8 cellular contexts compared by ENCODE assay signal in the genomic region with DNA sequence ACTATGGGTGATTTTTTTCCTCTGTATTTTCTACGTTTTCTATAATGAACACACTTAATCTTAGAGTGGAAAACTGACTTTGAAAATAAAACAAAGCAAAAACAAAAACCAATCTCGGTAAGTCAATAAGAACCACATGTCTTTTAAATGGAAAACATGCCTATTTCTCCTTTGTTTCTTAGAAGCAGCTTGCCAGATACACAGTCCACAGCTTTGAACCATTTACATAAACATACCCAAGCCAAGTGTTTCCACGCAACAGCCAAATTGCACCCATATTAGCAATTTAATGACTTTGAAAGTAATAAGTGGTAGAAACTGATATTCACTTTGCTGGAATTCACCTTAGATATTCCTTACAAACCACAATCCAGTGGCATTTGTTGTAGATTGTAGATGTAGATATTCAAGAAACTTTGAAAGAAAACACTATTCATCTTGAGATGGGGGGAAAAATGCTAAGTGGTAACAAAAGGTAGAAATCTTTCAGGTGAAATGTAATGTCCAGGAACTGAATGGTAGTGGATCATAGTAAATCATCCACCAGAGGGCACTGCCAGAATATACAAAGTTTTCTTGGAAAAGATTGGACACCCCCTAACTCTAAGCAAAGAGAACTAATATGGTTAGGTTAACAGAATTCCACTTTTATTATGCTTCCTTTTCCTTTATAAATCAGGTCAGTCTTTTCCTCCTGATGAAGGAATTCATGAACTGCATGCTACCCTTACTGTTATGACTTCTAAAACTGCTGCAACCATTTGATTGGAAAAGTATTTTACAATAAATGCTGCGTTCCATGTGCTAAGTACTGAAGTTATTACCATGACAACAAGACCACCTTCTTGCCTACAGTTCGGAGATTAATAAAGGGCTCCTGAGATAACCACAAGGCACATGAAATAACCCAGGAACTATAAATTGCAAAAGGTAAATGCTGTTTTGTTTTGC.
DNase-seq lines count a peak whose midpoint lies in the region; ATAC-seq and TF ChIP-seq lines count a peak whose summit lies in the region.

No MANE protein-coding gene starts in this region.

- peak overlapping the region; percentile 2 for H3K27ac ChIP-seq in colonic mucosa

- H3K36me3 Mint-ChIP-seq in Caco-2 (ENCODE audit: insufficient read depth, unreplicated experiment): no peaks in the 10 kb centered on the region
- no peaks in the 10 kb centered on the region for H3K36me3 Mint-ChIP-seq in naive thymus-derived CD8-positive, alpha-beta T cell

- H3K4me1 ChIP-seq in Caco-2 (no peaks in the 10 kb centered on the region), colonic mucosa (no peaks in the 10 kb centered on the region)

- no peaks in the 10 kb centered on the region for H3K4me1 Mint-ChIP-seq in Caco-2 (ENCODE audit: low read depth, unreplicated experiment)
- H3K4me1 Mint-ChIP-seq in naive thymus-derived CD8-positive, alpha-beta T cell: no peaks in the 10 kb centered on the region

- H3K4me3 Mint-ChIP-seq in Caco-2 (ENCODE audit: unreplicated experiment): no peak overlapping the region
- no peak overlapping the region for H3K4me3 Mint-ChIP-seq in naive thymus-derived CD8-positive, alpha-beta T cell

- POLR2A ChIA-PET in Caco-2 (lab: Charles Lee): no interaction called here
- POLR2A ChIA-PET in naive thymus-derived CD8-positive, alpha-beta T cell (lab: Charles Lee): no interaction called here

- BruUV-seq in Caco-2 (replicated peaks; lab: Mats Ljungman, UMichigan): no TSS peak

- H3K27me3 Mint-ChIP-seq in Caco-2 (ENCODE audit: insufficient read depth, unreplicated experiment): peaks cover 3% of the 10 kb centered on the region
- peaks cover 3 to 8% (median 4%) of the 10 kb centered on the region in 5 donors for H3K27me3 Mint-ChIP-seq in naive thymus-derived CD8-positive, alpha-beta T cell

- H3K9me3 Mint-ChIP-seq in Caco-2 (ENCODE audit: unreplicated experiment): no peaks in the 10 kb centered on the region
- no peaks in the 10 kb centered on the region for H3K9me3 Mint-ChIP-seq in naive thymus-derived CD8-positive, alpha-beta T cell

- H3K9ac ChIP-seq in colonic mucosa (ENCODE audit: low read depth in 2 of 2, low read length in 2 of 2): no peak overlapping the region

- no peak overlapping the region for H3K4me3 ChIP-seq in Caco-2 (ENCODE audit: low read depth, low read length)
- no peak overlapping the region for H3K4me3 ChIP-seq in colonic mucosa

- TF ChIP-seq CTCF in Caco-2 (IDR thresholded peaks at IDR 0.05; ENCODE audit: insufficient read depth in 1 of 2, low read depth in 1 of 2, low read length in 1 of 2, severe bottlenecking in 1 of 2, unreplicated experiment in 1 of 2) (peak; percentile 48 to 67), colonic mucosa (IDR thresholded peaks at IDR 0.05) (peak; percentile 26)

- H3K36me3 ChIP-seq in Caco-2 (ENCODE audit: control insufficient read depth, insufficient read depth, low read length) (no peaks in the 10 kb centered on the region), colonic mucosa (no peaks in the 10 kb centered on the region)

- DNase-seq in Caco-2 (peak in 1 of 2 experiments; percentile 33), NCI-H1105 treated with DMSO at 0.1 percent for 48 hours (lab: John Stamatoyannopoulos, UW) (peak; percentile 73), colonic mucosa (no peak), midbrain (lab: John Stamatoyannopoulos, UW) (peak; percentile 65), T-helper 2 cell (no peak)
- DNase-seq in naive thymus-derived CD8-positive, alpha-beta T cell: no peak

- H3K9me3 ChIP-seq in Caco-2: no peaks in the 10 kb centered on the region
- H3K9me3 ChIP-seq in colonic mucosa: no peaks in the 10 kb centered on the region

- no peak for ATAC-seq in naive thymus-derived CD8-positive, alpha-beta T cell
- no peak for ATAC-seq in HG03378 (IDR thresholded peaks at IDR 0.05; ENCODE audit: unreplicated experiment)
- no peak for ATAC-seq in GM19328 (IDR thresholded peaks at IDR 0.05; ENCODE audit: unreplicated experiment)

- H3K27ac Mint-ChIP-seq in Caco-2 (ENCODE audit: unreplicated experiment): no peak overlapping the region
- H3K27ac Mint-ChIP-seq in naive thymus-derived CD8-positive, alpha-beta T cell: no peak overlapping the region

- intact Hi-C loops in Caco-2 (cut with micrococcal nuclease; ENCODE audit: unreplicated experiment): loop anchor here (1.0 to 5.0 kb wide), 5 partner anchors 70 to 371 kb away; a partner anchor contains a TSS
- intact Hi-C loops in colonic mucosa (cut with DNase I): loop anchor here (5.0 to 10.0 kb wide), 2 partner anchors 71 to 433 kb away; a partner anchor contains a TSS

- H3K27me3 ChIP-seq in Caco-2 (replicated peaks; ENCODE audit: control insufficient read depth, insufficient read depth, low read length) (0 out of 2 replicates have a peak, but pooled peaks cover 1% of the 10 kb centered on the region), colonic mucosa (no peaks in the 10 kb centered on the region)

- CTCF ChIA-PET in Caco-2 (lab: Charles Lee): no interaction called here

Comparison
In these comparisons a context has a peak if more than half of its experiments do, and no peak if none do; other contexts are left out.
1. DNase-seq: peak in NCI-H1105 treated with DMSO at 0.1 percent for 48 hours (single experiment) and midbrain (single experiment); none in colonic mucosa (single experiment), naive thymus-derived CD8-positive, alpha-beta T cell (0 of 10) and T-helper 2 cell (0 of 5).